ENCODE assay signal across 8 cellular contexts in the genomic region with DNA sequence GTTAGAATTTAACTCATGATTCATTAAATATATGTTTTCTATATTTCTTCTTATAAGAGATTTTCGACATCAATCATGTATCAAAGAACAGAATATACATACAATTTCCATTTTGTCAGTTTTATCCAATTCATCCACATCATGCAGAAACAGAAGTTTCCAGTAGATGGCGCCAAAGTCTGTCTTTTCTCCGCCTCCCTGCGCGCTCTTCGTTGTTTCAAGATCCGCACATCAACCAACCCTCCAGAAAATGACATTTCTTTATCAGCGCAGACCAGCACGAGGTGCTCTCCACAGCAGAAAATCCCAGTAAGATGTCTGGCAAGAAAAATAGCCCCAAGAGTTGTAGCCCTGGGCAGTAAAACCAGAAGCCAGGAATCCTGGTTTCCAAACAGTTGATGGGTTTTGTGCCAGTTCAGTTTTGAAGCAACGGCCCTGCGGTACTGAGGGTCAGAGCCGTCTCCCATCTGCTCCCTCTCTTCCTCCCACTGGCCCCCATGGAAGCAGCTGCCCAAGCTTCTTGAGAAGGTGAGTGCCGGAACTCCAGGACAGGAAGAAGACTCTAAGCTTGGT. TPM values are rescaled to one million over a fixed set of nuclear protein-coding genes. Genes with fewer than 3 reads are reported as not detected.
DNase-seq lines count a peak whose midpoint lies in the region; ATAC-seq, FAIRE-seq and TF ChIP-seq lines count a peak whose summit lies in the region.

No MANE protein-coding gene starts in this region.

- ATAC-seq in GM21529 (IDR thresholded peaks at IDR 0.05; ENCODE audit: unreplicated experiment), result no peak

- peak; percentile 15 for DNase-seq in DMS153 (lab: John Stamatoyannopoulos, UW)
- DNase-seq in DMS153 treated with DMSO at 0.1 percent for 48 hours (lab: John Stamatoyannopoulos, UW; ENCODE audit: unreplicated experiment), result no peak
- peak; percentile 76 for DNase-seq in RPMI8226
- peak; percentile 77 for DNase-seq in activated effector memory CD4-positive, alpha-beta T cell treated with anti-CD3 and anti-CD28 coated beads, Interleukin-2, amount 50 U/mL, for 16 hours
- DNase-seq in frontal cortex (ENCODE audit: low spot score in 2 of 2), result peak; percentile 70 to 85
- DNase-seq in pons (ENCODE audit: low spot score), result peak; percentile 64

- TF ChIP-seq EP300 in Ishikawa (IDR thresholded peaks at IDR 0.05; ENCODE audit: borderline replicate concordance), result no peak

- peak; percentile 77 for FAIRE-seq in frontal cortex (lab: Jason Lieb, UNC)

- TF ChIP-seq RAD21 in Ishikawa (IDR thresholded peaks at IDR 0.05; ENCODE audit: low read depth), result peak; percentile 89

TF ChIP-seq in Ishikawa, 13 proteins besides CTCF, POLR2A, EP300 and RAD21:
- TF ChIP-seq USF1 (IDR thresholded peaks at IDR 0.05), result no peak
- no peak for TF ChIP-seq TAF1 (IDR thresholded peaks at IDR 0.05; ENCODE audit: low read depth)
- TF ChIP-seq YY1 (IDR thresholded peaks at IDR 0.05; ENCODE audit: low read depth), result no peak
- TF ChIP-seq, protein P1, sequence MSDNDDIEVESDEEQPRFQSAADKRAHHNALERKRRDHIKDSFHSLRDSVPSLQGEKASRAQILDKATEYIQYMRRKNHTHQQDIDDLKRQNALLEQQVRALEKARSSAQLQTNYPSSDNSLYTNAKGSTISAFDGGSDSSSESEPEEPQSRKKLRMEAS (IDR thresholded peaks at IDR 0.05), result no peak
- no peak for TF ChIP-seq NFIC (IDR thresholded peaks at IDR 0.05)
- TF ChIP-seq REST (IDR thresholded peaks at IDR 0.05; ENCODE audit: low read depth), result no peak
- no peak for TF ChIP-seq CREB1 (IDR thresholded peaks at IDR 0.05; ENCODE audit: low read depth)
TF ChIP-seq in Ishikawa: peak in this region for 0.

RNA-seq across cellular contexts. Expression of gene GPR137B, which starts 38.6 kb away (rescaled TPM):
- total RNA-seq in frontal cortex, result 35.5 TPM

RNA-seq across cellular contexts. Expression of gene NID1, which starts 38.8 kb away (rescaled TPM):
- total RNA-seq in frontal cortex, result 11.0 TPM
